28 cellular contexts compared by ENCODE assay signal in the genomic region with DNA sequence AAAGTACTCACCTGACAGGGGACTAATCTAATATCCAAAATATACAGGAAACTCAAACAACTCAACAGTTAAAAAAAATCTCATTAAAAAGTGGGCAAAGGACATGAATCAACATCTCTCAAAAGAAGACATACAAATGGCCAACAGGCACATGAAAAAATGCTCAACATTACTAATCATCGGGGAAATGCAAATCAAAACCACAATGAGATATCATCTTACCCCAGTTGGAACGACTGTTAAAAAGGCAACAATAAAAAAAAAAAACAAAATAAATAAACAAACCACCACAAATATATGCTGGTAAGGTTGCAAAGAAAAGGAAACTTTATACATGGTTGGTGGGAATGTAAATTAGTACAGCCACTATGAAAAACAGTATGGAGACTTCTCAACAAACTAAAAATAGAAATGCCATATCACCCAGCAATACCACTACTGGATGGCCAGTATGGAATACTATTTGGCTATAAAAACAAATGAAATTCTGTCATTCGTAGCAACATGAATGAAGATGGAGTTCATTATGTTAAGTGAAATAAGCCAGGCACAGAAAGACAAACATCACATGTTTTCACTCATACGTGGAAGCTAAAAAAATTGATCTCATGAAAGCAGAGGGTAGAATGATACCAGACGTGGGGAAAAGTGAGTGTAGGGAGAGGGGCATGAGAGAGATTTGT. TPM values are rescaled to one million over a fixed set of nuclear protein-coding genes. Genes with fewer than 3 reads are reported as not detected.
DNase-seq lines count a peak whose midpoint lies in the region; ATAC-seq, FAIRE-seq and TF ChIP-seq lines count a peak whose summit lies in the region.
"Had no signal": no experiment of that assay in that cellular context is flagged by ENCODE, and none has a peak within 500 bp of the region (broad histone marks: within the 10 kb centered on the region; RNA-seq: fewer than 3 reads in every experiment).

No MANE protein-coding gene starts in this region.

- no peak overlapping the region for H3K27ac Mint-ChIP-seq in activated CD4-positive, alpha-beta T cell treated with anti-CD3 and anti-CD28 coated beads, Interleukin-2, amount 10 ng/mL, durations not matched to agents 24 days and 14 days
- H3K27ac Mint-ChIP-seq: natural killer cell; stimulated activated naive CD8-positive, alpha-beta T cell treated with anti-CD3 and anti-CD28 coated beads, Interleukin-15, amount 100 ng/mL, for 72 hours; T-helper 17 cell had no signal

- no peaks in the 10 kb centered on the region for H3K79me2 ChIP-seq in endothelial cell of umbilical vein (ENCODE audit: control insufficient read depth, insufficient read depth, low read length)

- H3K18ac ChIP-seq in neuronal stem cell (ENCODE audit: low read length): no peak overlapping the region

- no peak overlapping the region for H3K4me3 Mint-ChIP-seq in activated CD4-positive, alpha-beta T cell treated with anti-CD3 and anti-CD28 coated beads, Interleukin-2, amount 10 ng/mL, durations not matched to agents 24 days and 14 days
- H3K4me3 Mint-ChIP-seq: CD4-positive, alpha-beta memory T cell; central memory CD8-positive, alpha-beta T cell; natural killer cell; stimulated activated naive CD8-positive, alpha-beta T cell treated with anti-CD3 and anti-CD28 coated beads, Interleukin-15, amount 100 ng/mL, for 72 hours had no signal

- H2AFZ ChIP-seq in endothelial cell of umbilical vein (ENCODE audit: low read depth, low read length): no peak overlapping the region
- H2AFZ ChIP-seq in neuronal stem cell (ENCODE audit: low read length): no peak overlapping the region

- POLR2A ChIA-PET in endothelial cell of umbilical vein (lab: Charles Lee): no interaction called here

- DNase-seq in activated CD4-positive, alpha-beta T cell treated with anti-CD3 and anti-CD28 coated beads, Interleukin-2, amount 10 ng/mL, durations not matched to agents 24 days and 14 days: peak; percentile 4
- DNase-seq in activated CD4-positive, alpha-beta T cell treated with anti-CD3 and anti-CD28 coated beads for 4 hours: no peak
- DNase-seq in NCI-H526 (lab: John Stamatoyannopoulos, UW) (peak; percentile 97 to 100), endothelial cell of umbilical vein (ENCODE audit: low read depth, low spot score) (no peak), neuronal stem cell (ENCODE audit: low spot score) (no peak), H7 (no peak)
- DNase-seq: 8988T; activated gamma-delta T cell; activated T-cell treated with anti-CD3 and anti-CD28 coated beads, Interleukin-2, amount 50 U/mL, for 1 hour; CD4-positive, alpha-beta memory T cell; DMS153; dorsolateral prefrontal cortex; GF-D8; IMR-90; natural killer cell; NCI-H1105; NCI-H1930; NCI-H748 treated with DMSO at 0.1 percent for 48 hours; stimulated activated naive CD8-positive, alpha-beta T cell treated with anti-CD3 and anti-CD28 coated beads, Interleukin-15, amount 100 ng/mL, for 72 hours; T-helper 17 cell had no signal

- no peak overlapping the region for H3K4me2 ChIP-seq in endothelial cell of umbilical vein (ENCODE audit: insufficient read depth, low read length)
- H3K4me2 ChIP-seq in skeletal muscle satellite cell (ENCODE audit: low read length): peak overlapping the region; percentile 0
- H3K4me2 ChIP-seq in neuronal stem cell (ENCODE audit: insufficient read depth, low read length, poor library complexity, severe bottlenecking): no peak overlapping the region

- no peak for TF ChIP-seq POLR2A in endothelial cell of umbilical vein (IDR thresholded peaks at IDR 0.05; ENCODE audit: low read depth, low read length)

- TF ChIP-seq CTCF in endothelial cell of umbilical vein (IDR thresholded peaks at IDR 0.05; ENCODE audit: extremely low read depth in 1 of 2, insufficient read depth in 1 of 2, low read depth in 1 of 2, low read length in 2 of 2): no peak

- no peak overlapping the region for H2BK120ac ChIP-seq in neuronal stem cell (ENCODE audit: low read depth, low read length)

- peaks cover 43% of the 10 kb centered on the region for H3K27me3 Mint-ChIP-seq in activated CD4-positive, alpha-beta T cell treated with anti-CD3 and anti-CD28 coated beads, Interleukin-2, amount 10 ng/mL, durations not matched to agents 24 days and 14 days

- peaks cover 0 to under 1% of the 10 kb centered on the region in 2 experiments for H3K36me3 ChIP-seq in endothelial cell of umbilical vein (ENCODE audit: control insufficient read depth in 2 of 2, extremely low read depth in 1 of 2, insufficient read depth in 2 of 2, low read length in 2 of 2)
- H3K36me3 ChIP-seq in skeletal muscle satellite cell (ENCODE audit: insufficient read depth, low read length): no peaks in the 10 kb centered on the region
- H3K36me3 ChIP-seq in neuronal stem cell (replicated peaks in 1 of 2; ENCODE audit: control insufficient read depth in 2 of 2, insufficient read depth in 2 of 2, low read length in 2 of 2): no peaks in the 10 kb centered on the region
- H3K36me3 ChIP-seq in H7 (replicated peaks; ENCODE audit: control insufficient read depth, insufficient read depth, low read length): no peaks in the 10 kb centered on the region

- H3K9me1 ChIP-seq in endothelial cell of umbilical vein (replicated peaks; ENCODE audit: control insufficient read depth, extremely low read depth, insufficient read depth, low read length): no peaks in the 10 kb centered on the region

- no peaks in the 10 kb centered on the region for H3K36me3 Mint-ChIP-seq in activated CD4-positive, alpha-beta T cell treated with anti-CD3 and anti-CD28 coated beads, Interleukin-2, amount 10 ng/mL, durations not matched to agents 24 days and 14 days (ENCODE audit: low read depth)
- H3K36me3 Mint-ChIP-seq: CD4-positive, alpha-beta memory T cell; natural killer cell had no signal

- no peaks in the 10 kb centered on the region for H3K9me3 Mint-ChIP-seq in activated CD4-positive, alpha-beta T cell treated with anti-CD3 and anti-CD28 coated beads, Interleukin-2, amount 10 ng/mL, durations not matched to agents 24 days and 14 days
- H3K9me3 Mint-ChIP-seq: central memory CD8-positive, alpha-beta T cell; natural killer cell; stimulated activated naive CD8-positive, alpha-beta T cell treated with anti-CD3 and anti-CD28 coated beads, Interleukin-15, amount 100 ng/mL, for 72 hours had no signal

- H3K27ac ChIP-seq in endothelial cell of umbilical vein (ENCODE audit: insufficient read depth, low read depth, low read length) (no peak overlapping the region), neuronal stem cell (replicated peaks; ENCODE audit: low read length) (no peak overlapping the region)
- H3K27ac ChIP-seq: dorsolateral prefrontal cortex, RWPE1, skin epidermis had no signal

- H3K23ac ChIP-seq in neuronal stem cell (ENCODE audit: low read depth, low read length, poor library complexity): no peak overlapping the region

- H3K14ac ChIP-seq in neuronal stem cell (ENCODE audit: low read length): no peak overlapping the region

- H3K4me1 Mint-ChIP-seq in activated CD4-positive, alpha-beta T cell treated with anti-CD3 and anti-CD28 coated beads, Interleukin-2, amount 10 ng/mL, durations not matched to agents 24 days and 14 days: peaks cover 2% of the 10 kb centered on the region
- H3K4me1 Mint-ChIP-seq: CD4-positive, alpha-beta memory T cell; central memory CD8-positive, alpha-beta T cell; natural killer cell; stimulated activated naive CD8-positive, alpha-beta T cell treated with anti-CD3 and anti-CD28 coated beads, Interleukin-15, amount 100 ng/mL, for 72 hours; T-helper 17 cell had no signal

- dilution Hi-C loops in endothelial cell of umbilical vein (cut with MboI; ENCODE audit: extremely low pct_ligation_motif_present, low sequenced_read_pairs): no loop called here

- CTCF ChIA-PET in endothelial cell of umbilical vein (lab: Charles Lee): interaction anchor here (3.1 kb wide), 1 partner anchor 19 kb away, joined by 27 read pairs; no protein-coding TSS in a partner anchor

- no peak for ATAC-seq in HG03097 (IDR thresholded peaks at IDR 0.05; ENCODE audit: low FRiP score, unreplicated experiment)
- ATAC-seq: natural killer cell; stimulated activated naive CD8-positive, alpha-beta T cell treated with anti-CD3 and anti-CD28 coated beads, Interleukin-15, amount 100 ng/mL, for 72 hours; T-helper 17 cell had no signal

- no peak overlapping the region for H3K4ac ChIP-seq in neuronal stem cell (ENCODE audit: low read length)

- H3K9ac ChIP-seq in endothelial cell of umbilical vein (replicated peaks; ENCODE audit: extremely low read depth, insufficient read depth, low read length) (no peak overlapping the region), skeletal muscle satellite cell (ENCODE audit: low read depth, low read length) (no peak overlapping the region), neuronal stem cell (ENCODE audit: low read depth, low read length, poor library complexity) (no peak overlapping the region)

- no CpG with 5 or more reads among the region's 5 CpGs for WGBS in neuronal stem cell (ENCODE audit: extremely low coverage in 2 of 2, insufficient read length in 2 of 2, insufficient replicate concordance in 1 of 2), 2 donors

- H3K27me3 ChIP-seq in endothelial cell of umbilical vein (ENCODE audit: control insufficient read depth in 2 of 2, insufficient read depth in 2 of 2, low read length in 2 of 2) (no peaks in the 10 kb centered on the region), skeletal muscle satellite cell (ENCODE audit: control insufficient read depth, insufficient read depth, low read length) (peaks cover 26% of the 10 kb centered on the region), neuronal stem cell (ENCODE audit: control insufficient read depth in 3 of 3, insufficient read depth in 3 of 3, low read depth in 1 of 3, low read length in 3 of 3) (peaks cover 0 to 32% (median 0%) of the 10 kb centered on the region in 3 experiments), H7 (ENCODE audit: control insufficient read depth, insufficient read depth, low read length) (no peaks in the 10 kb centered on the region; the same call in 1 of the 2 replicates)
- H3K27me3 ChIP-seq: dorsolateral prefrontal cortex had no signal

- no TSS peak for BruUV-seq in endothelial cell of umbilical vein (replicated peaks; lab: Mats Ljungman, UMichigan)

- H2AK5ac ChIP-seq in neuronal stem cell (ENCODE audit: low read depth, low read length): no peak overlapping the region

- no peaks in the 10 kb centered on the region for H3K79me1 ChIP-seq in neuronal stem cell (ENCODE audit: low read depth, low read length)

- H4K91ac ChIP-seq in neuronal stem cell (ENCODE audit: low read depth, low read length, poor library complexity): no peak overlapping the region

- H4K20me1 ChIP-seq in endothelial cell of umbilical vein (replicated peaks; ENCODE audit: control insufficient read depth, extremely low read depth, insufficient read depth, low read length): no peaks in the 10 kb centered on the region

- no peak overlapping the region for H2BK5ac ChIP-seq in neuronal stem cell (ENCODE audit: low read length)

- no peak overlapping the region for H3K4me3 ChIP-seq in endothelial cell of umbilical vein (replicated peaks in 1 of 3; ENCODE audit: insufficient read depth in 1 of 3, low read depth in 1 of 3, low read length in 3 of 3)
- H3K4me3 ChIP-seq in skeletal muscle satellite cell (ENCODE audit: low read length): no peak overlapping the region
- H3K4me3 ChIP-seq in neuronal stem cell (ENCODE audit: low read length in 2 of 2): no peak overlapping the region
- no peak overlapping the region for H3K4me3 ChIP-seq in H7 (ENCODE audit: insufficient read depth, low read depth, low read length)
- H3K4me3 ChIP-seq: dorsolateral prefrontal cortex, skin epidermis had no signal

- H3K9me3 ChIP-seq in endothelial cell of umbilical vein (replicated peaks; ENCODE audit: control insufficient read depth, insufficient read depth, low read length) (no peaks in the 10 kb centered on the region), skeletal muscle satellite cell (replicated peaks; ENCODE audit: low read length) (no peaks in the 10 kb centered on the region), neuronal stem cell (replicated peaks in 1 of 2; ENCODE audit: control insufficient read depth in 2 of 2, insufficient read depth in 1 of 2, low read depth in 1 of 2, low read length in 2 of 2) (no peaks in the 10 kb centered on the region)

- FAIRE-seq in endothelial cell of umbilical vein (lab: Jason Lieb, UNC): peak; percentile 37

- intact Hi-C loops in activated CD4-positive, alpha-beta T cell treated with anti-CD3 and anti-CD28 coated beads, Interleukin-2, amount 10 ng/mL, durations not matched to agents 24 days and 14 days (cut with micrococcal nuclease): no loop called here
- intact Hi-C loops in endothelial cell of umbilical vein (cut with micrococcal nuclease): no loop called here

- H3K4me1 ChIP-seq in endothelial cell of umbilical vein (ENCODE audit: control insufficient read depth, extremely low read depth, insufficient read depth, low read length) (no peaks in the 10 kb centered on the region), skeletal muscle satellite cell (ENCODE audit: control insufficient read depth, insufficient read depth, low read length) (peaks cover 9% of the 10 kb centered on the region), neuronal stem cell (ENCODE audit: control insufficient read depth in 2 of 2, insufficient read depth in 1 of 2, low read depth in 1 of 2, low read length in 2 of 2) (no peaks in the 10 kb centered on the region)

- no peak overlapping the region for H2BK12ac ChIP-seq in neuronal stem cell (ENCODE audit: low read length)

- H2BK15ac ChIP-seq in neuronal stem cell (ENCODE audit: low read length): no peak overlapping the region

- H4K8ac ChIP-seq in neuronal stem cell (ENCODE audit: low read depth, low read length): no peak overlapping the region

RNA-seq across cellular contexts. Expression of gene SIRPB2, which starts 6.6 kb away (rescaled TPM):
- not detected in 2 replicates for total RNA-seq in activated CD4-positive, alpha-beta T cell treated with anti-CD3 and anti-CD28 coated beads, Interleukin-2, amount 10 ng/mL, durations not matched to agents 24 days and 14 days
- total RNA-seq in endothelial cell of umbilical vein: 9.5 and 12.3 TPM in 2 replicates
- 18.8 and 19.7 TPM in 2 replicates for polyA plus RNA-seq in endothelial cell of umbilical vein
- 11.6 and 12.3 TPM in 2 replicates for polyA plus RNA-seq in endothelial cell of umbilical vein (2011; cell fraction: cytosol; rRNA removed)
- polyA plus RNA-seq in endothelial cell of umbilical vein (2011; cell fraction: nucleus; rRNA removed): 33.3 and 33.7 TPM in 2 replicates
- 11.4 and 13.6 TPM in 2 replicates for polyA plus RNA-seq in endothelial cell of umbilical vein (2012)
- polyA minus RNA-seq in endothelial cell of umbilical vein: 44.1 and 46.0 TPM in 2 replicates
- polyA minus RNA-seq in endothelial cell of umbilical vein (2011; cell fraction: cytosol; rRNA and poly(A)+ RNA removed): not detected
- 46.1 TPM in 2 replicates for polyA minus RNA-seq in endothelial cell of umbilical vein (2011; cell fraction: nucleus; rRNA and poly(A)+ RNA removed)
- not detected in 2 replicates for total RNA-seq in skeletal muscle satellite cell (2012; rRNA removed)
- polyA plus RNA-seq in neuronal stem cell (2013, experiment 1 of 2): not detected
- polyA plus RNA-seq in neuronal stem cell (2013, experiment 2 of 2): not detected
- not detected in 2 replicates for total RNA-seq in H7 (2014; rRNA removed; shearing (Covaris generic))
- total RNA-seq: activated CD8-positive, alpha-beta memory T cell treated with anti-CD3 and anti-CD28 coated beads for 36 hours; CD4-positive, alpha-beta memory T cell; IMR-90; kidney epithelial cell; osteocyte had no signal
- polyA plus RNA-seq: CD4-positive, alpha-beta memory T cell; IMR-90 had no signal

RNA-seq across cellular contexts. Expression of gene NSFL1C, which starts 17.9 kb away (rescaled TPM):
- 101 and 109 TPM in 2 replicates for total RNA-seq in activated CD4-positive, alpha-beta T cell treated with anti-CD3 and anti-CD28 coated beads, Interleukin-2, amount 10 ng/mL, durations not matched to agents 24 days and 14 days
- total RNA-seq in endothelial cell of umbilical vein: 95.7 and 107 TPM in 2 replicates
- 26.0 and 27.3 TPM in 2 replicates for polyA plus RNA-seq in endothelial cell of umbilical vein
- polyA plus RNA-seq in endothelial cell of umbilical vein (2011; cell fraction: cytosol; rRNA removed): 30.0 and 35.5 TPM in 2 replicates
- 70.9 and 78.9 TPM in 2 replicates for polyA plus RNA-seq in endothelial cell of umbilical vein (2011; cell fraction: nucleus; rRNA removed)
- 88.1 and 119 TPM in 2 replicates for polyA plus RNA-seq in endothelial cell of umbilical vein (2012)
- polyA minus RNA-seq in endothelial cell of umbilical vein: 37.1 and 37.5 TPM in 2 replicates
- polyA minus RNA-seq in endothelial cell of umbilical vein (2011; cell fraction: cytosol; rRNA and poly(A)+ RNA removed): 10.5 TPM
- 64.1 and 74.2 TPM in 2 replicates for polyA minus RNA-seq in endothelial cell of umbilical vein (2011; cell fraction: nucleus; rRNA and poly(A)+ RNA removed)
- total RNA-seq in skeletal muscle satellite cell (2012; rRNA removed): 25.1 and 31.7 TPM in 2 replicates
- polyA plus RNA-seq in neuronal stem cell (2013, experiment 1 of 2): 66.4 TPM
- 66.1 TPM for polyA plus RNA-seq in neuronal stem cell (2013, experiment 2 of 2)
- total RNA-seq in H7 (2014; rRNA removed; shearing (Covaris generic)): 18.9 and 24.2 TPM in 2 replicates

Comparison
In these comparisons a context has a peak if more than half of its experiments do, and no peak if none do; other contexts are left out.
1. DNase-seq: peak in activated CD4-positive, alpha-beta T cell treated with anti-CD3 and anti-CD28 coated beads, Interleukin-2, amount 10 ng/mL, durations not matched to agents 24 days and 14 days (single experiment) and NCI-H526 (2 of 2); none in activated CD4-positive, alpha-beta T cell treated with anti-CD3 and anti-CD28 coated beads for 4 hours (0 of 2), endothelial cell of umbilical vein (single experiment), neuronal stem cell (single experiment) and H7 (single experiment).
2. RNA of gene SIRPB2, which starts 6.6 kb away (total RNA-seq): 9.5 to 12.3 TPM in endothelial cell of umbilical vein; not detected in activated CD4-positive, alpha-beta T cell treated with anti-CD3 and anti-CD28 coated beads, Interleukin-2, amount 10 ng/mL, durations not matched to agents 24 days and 14 days and not detected in H7; every median in the first group is over 10 times any median in the second.